ENCODE assay signal across 1 cellular context in genomic region chr20:18497603-18498002, GRCh38.
TF ChIP-seq lines count a peak whose summit lies in the region.

No MANE protein-coding gene starts in this region.

TF ChIP-seq in A549, 52 proteins besides CTCF, POLR2A, EP300 and RAD21 (continued from another document):
- TF ChIP-seq ATOH8 (CRISPR knock-in tag; IDR thresholded peaks at IDR 0.05; ENCODE audit: low read depth) (no peak), GATA3 (IDR thresholded peaks at IDR 0.05; ENCODE audit: borderline replicate concordance) (no peak)
